25 cellular contexts compared by ENCODE assay signal in the genomic region with DNA sequence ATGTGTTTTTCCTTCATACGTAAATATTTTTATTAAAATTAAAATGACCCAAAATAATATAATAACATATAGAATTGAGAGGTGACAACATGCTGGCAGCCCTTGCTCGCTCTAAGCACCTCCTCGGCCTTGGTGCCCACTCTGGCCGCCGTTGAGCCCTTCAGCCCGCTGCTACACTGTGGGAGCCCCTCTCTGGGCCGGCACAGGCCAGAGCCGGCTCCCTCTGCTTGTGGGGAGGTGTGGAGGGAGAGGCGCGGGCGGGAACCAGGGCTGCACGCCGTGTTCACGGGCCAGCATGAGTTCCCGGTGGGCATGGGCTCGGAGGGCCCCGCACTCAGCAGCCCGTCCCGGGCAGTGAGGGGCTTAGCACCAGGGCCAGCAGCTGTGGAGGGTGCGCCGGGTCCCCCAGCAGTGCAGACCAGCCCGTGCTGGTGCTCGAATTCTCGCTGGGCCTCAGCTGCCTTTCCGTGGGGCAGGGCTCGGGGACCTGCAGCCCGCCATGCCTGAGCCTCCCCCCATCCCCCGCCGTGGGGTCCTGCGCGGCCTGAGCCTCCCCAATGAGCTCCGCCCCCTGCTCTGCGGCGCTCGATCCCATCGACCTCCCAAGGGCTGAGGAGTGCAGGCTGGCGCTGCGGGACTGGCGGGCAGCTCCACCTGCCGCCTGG.
DNase-seq lines count a peak whose midpoint lies in the region; ATAC-seq, FAIRE-seq and TF ChIP-seq lines count a peak whose summit lies in the region.
"Had no signal": no experiment of that assay in that cellular context is flagged by ENCODE, and none has a peak within 500 bp of the region (broad histone marks: within the 10 kb centered on the region; RNA-seq: fewer than 3 reads in every experiment).

No MANE protein-coding gene starts in this region.

- H4K20me1 ChIP-seq in HepG2 (ENCODE audit: insufficient read depth, low read length) = no peaks in the 10 kb centered on the region
- H4K20me1 ChIP-seq: BLaER1 treated with 17β-estradiol and CSF1 and Interleukin-3, amounts not matched to agents 10 nM and 100 nM had no signal

- no peak for DNase-seq in HepG2 (ENCODE audit: low spot score)
- no peak for DNase-seq in right lobe of liver
- no peak for DNase-seq in RWPE1 (ENCODE audit: low spot score)
- DNase-seq in mesenteric fat pad (ENCODE audit: low spot score) = peak; percentile 84
- DNase-seq in testis = no peak
- DNase-seq in NCI-H524 treated with DMSO at 0.1 percent for 48 hours (lab: John Stamatoyannopoulos, UW) = no peak
- no peak for DNase-seq in dermis blood vessel endothelial cell
- DNase-seq: 8988T; ACHN; AML-193; BE2C; Calu3; CD4-positive, alpha-beta T cell; COR-L47; DMS53; DMS79 treated with DMSO at 0.1 percent for 48 hours; GF-D8; GOT3 had no signal

- no peaks in the 10 kb centered on the region for H3K79me2 ChIP-seq in HepG2 (ENCODE audit: insufficient read depth, low read length)

- H3K9me3 ChIP-seq in HepG2 (ENCODE audit: low read length) (no peaks in the 10 kb centered on the region), right lobe of liver (no peaks in the 10 kb centered on the region), testis (no peaks in the 10 kb centered on the region)
- H3K9me3 ChIP-seq: A549, BE2C, HAP-1 had no signal

- no peaks in the 10 kb centered on the region for H3K36me3 ChIP-seq in HepG2 (replicated peaks in 1 of 2; ENCODE audit: control insufficient read depth in 1 of 2, insufficient read depth in 2 of 2, low read length in 2 of 2)
- H3K36me3 ChIP-seq in right lobe of liver = no peaks in the 10 kb centered on the region
- no peaks in the 10 kb centered on the region for H3K36me3 ChIP-seq in testis (ENCODE audit: low read depth, missing control alignments)
- H3K36me3 ChIP-seq: BE2C; BLaER1 treated with 17β-estradiol and CSF1 and Interleukin-3, amounts not matched to agents 10 nM and 100 nM; HAP-1 had no signal

- no peak for TF ChIP-seq EP300 in HepG2 (IDR thresholded peaks at IDR 0.05; ENCODE audit: low read depth in 2 of 2, low read length in 2 of 2)
- no peak for TF ChIP-seq EP300 in HepG2 (CRISPR knock-in tag; IDR thresholded peaks at IDR 0.05; ENCODE audit: borderline replicate concordance)

- no peak overlapping the region for H3K4me2 ChIP-seq in HepG2 (ENCODE audit: low read depth, low read length)
- H3K4me2 ChIP-seq: A549; BLaER1 treated with 17β-estradiol and CSF1 and Interleukin-3, amounts not matched to agents 10 nM and 100 nM had no signal

- in situ Hi-C loops in HepG2 (cut with HindIII; ENCODE audit: extremely low pct_ligation_motif_present, low pct_unique_long_range_greater_than_20kb) = loop anchor here (5.0 kb wide), 3 partner anchors 130 to 550 kb away; no protein-coding TSS in a partner anchor

- BruUV-seq in HepG2 (replicated peaks; lab: Mats Ljungman, UMichigan) = no TSS peak

- TF ChIP-seq POLR2A in HepG2 (IDR thresholded peaks at IDR 0.05; ENCODE audit: insufficient read depth in 1 of 2, low read depth in 2 of 2, low read length in 2 of 2) (no peak), right lobe of liver (IDR thresholded peaks at IDR 0.05) (no peak), testis (IDR thresholded peaks at IDR 0.05) (no peak)

- H3K4me3 ChIP-seq in HepG2 (replicated peaks in 1 of 3; ENCODE audit: insufficient read depth in 1 of 3, low read depth in 2 of 3, low read length in 3 of 3) (no peak overlapping the region), right lobe of liver (no peak overlapping the region), testis (peak overlapping the region; percentile 31 to 41)
- H3K4me3 ChIP-seq: A549; BLaER1 treated with 17β-estradiol and CSF1 and Interleukin-3, amounts not matched to agents 10 nM and 100 nM; HAP-1 had no signal

- over 99% methylated on average over 8 of the region's 40 CpGs for WGBS in HepG2 (ENCODE audit: low lambda C conversion rate)
- WGBS in right lobe of liver (ENCODE audit: insufficient coverage, low coverage, low lambda C conversion rate, missing lambda C conversion rate) = 88% methylated on average over 6 of the region's 40 CpGs
- WGBS in testis, 2 donors = 68 to 82% methylated on average over 21 to 28 of the region's 40 CpGs

- FAIRE-seq in HepG2 (lab: Jason Lieb, UNC) = no peak
- FAIRE-seq: A549, GM12891, GM18507, H54 had no signal

- no peak overlapping the region for H2AFZ ChIP-seq in HepG2 (ENCODE audit: low read length)

- H3K27ac ChIP-seq in HepG2 (ENCODE audit: extremely low read length, insufficient read depth, low read length) = no peak overlapping the region
- no peak overlapping the region for H3K27ac ChIP-seq in right lobe of liver
- H3K27ac ChIP-seq in RWPE1 = peak overlapping the region; percentile 10; the same call in 1 of the 2 replicates
- H3K27ac ChIP-seq in testis = no peak overlapping the region
- H3K27ac ChIP-seq: A549; BLaER1 treated with 17β-estradiol and CSF1 and Interleukin-3, amounts not matched to agents 10 nM and 100 nM had no signal

- ATAC-seq in HepG2 (no peak), right lobe of liver (no peak)
- ATAC-seq in activated CD4-positive, CD25-positive, alpha-beta regulatory T cell treated with anti-CD3 and anti-CD28 coated beads, Interleukin-2, amount 50 U/mL, for 24 hours = no peak
- ATAC-seq: A549 had no signal

- CTCF ChIA-PET in HepG2 (lab: Yijun Ruan, JAX; ENCODE audit: low intra/inter-chr PET ratio, low total read pairs) = interaction anchor here (3.4 kb wide), 1 partner anchor 492 kb away, joined by 32 read pairs; no protein-coding TSS in a partner anchor
- CTCF ChIA-PET in RWPE1 (lab: Yijun Ruan, JAX) = interaction anchor here (1.1 to 2.2 kb wide), 2 partner anchors 113 to 600 kb away, joined by 5 read pairs; a partner anchor contains a TSS

- TF ChIP-seq CTCF in HepG2 (CRISPR knock-in tag; IDR thresholded peaks at IDR 0.05) = no peak
- TF ChIP-seq CTCF in right lobe of liver (IDR thresholded peaks at IDR 0.05) = no peak
- TF ChIP-seq CTCF in RWPE1 (conservative IDR thresholded peaks at IDR 0.05; ENCODE audit: low read depth) = no peak
- TF ChIP-seq CTCF in testis (IDR thresholded peaks at IDR 0.05) = no peak

- POLR2A ChIA-PET in HepG2 (lab: Yijun Ruan, JAX) (interaction anchor here (1.2 kb wide), 1 partner anchor 49 kb away, joined by 3 read pairs; no protein-coding TSS in a partner anchor), RWPE1 (lab: Yijun Ruan, JAX; ENCODE audit: low non-redundant PET) (no interaction called here)

- intact Hi-C loops in HepG2 (cut with micrococcal nuclease; ENCODE audit: unreplicated experiment) (no loop called here), right lobe of liver (cut with DNase I) (loop anchor here in 1 of 2 donors (10.0 kb wide), 1 partner anchor 492 kb away; no protein-coding TSS in a partner anchor), testis (cut with DNase I; ENCODE audit: low total_unique reads) (loop anchor here (10.0 kb wide), 1 partner anchor 542 kb away; no protein-coding TSS in a partner anchor)

- H3K4me1 ChIP-seq in HepG2 (ENCODE audit: insufficient read depth, low read length) (peaks cover 51% of the 10 kb centered on the region), right lobe of liver (peaks cover 0 to 28% (median 10%) of the 10 kb centered on the region in 4 donors), testis (peaks cover 4% of the 10 kb centered on the region)
- H3K4me1 ChIP-seq: BE2C, HAP-1 had no signal

- H3K9ac ChIP-seq in HepG2 (ENCODE audit: insufficient read depth, low read depth, low read length) = no peak overlapping the region
- H3K9ac ChIP-seq: BLaER1 treated with 17β-estradiol and CSF1 and Interleukin-3, amounts not matched to agents 10 nM and 100 nM had no signal

- no peaks in the 10 kb centered on the region for H3K27me3 ChIP-seq in HepG2 (ENCODE audit: control insufficient read depth in 1 of 2, insufficient read depth in 2 of 2, low read length in 2 of 2)
- H3K27me3 ChIP-seq in right lobe of liver = no peaks in the 10 kb centered on the region
- H3K27me3 ChIP-seq in testis = no peaks in the 10 kb centered on the region
- H3K27me3 ChIP-seq: BE2C; BLaER1 treated with 17β-estradiol and CSF1 and Interleukin-3, amounts not matched to agents 10 nM and 100 nM had no signal

- TF ChIP-seq RAD21 in HepG2 (CRISPR knock-in tag; IDR thresholded peaks at IDR 0.05) = no peak

TF ChIP-seq in HepG2, 621 proteins besides CTCF, POLR2A, EP300 and RAD21:
- TF ChIP-seq REPIN1 (CRISPR knock-in tag; IDR thresholded peaks at IDR 0.05; ENCODE audit: borderline replicate concordance, low read depth) (no peak), ZNF850 (CRISPR knock-in tag; conservative IDR thresholded peaks at IDR 0.05) (peak; percentile 98)

Comparison
In these comparisons a context has a peak if more than half of its experiments do, and no peak if none do; other contexts are left out.
1. H3K4me3 ChIP-seq: peak in testis (2 of 2); none in HepG2 (0 of 3) and right lobe of liver (0 of 3).